Comparison of ENCODE assay signal across 1 cellular context in the genomic region with DNA sequence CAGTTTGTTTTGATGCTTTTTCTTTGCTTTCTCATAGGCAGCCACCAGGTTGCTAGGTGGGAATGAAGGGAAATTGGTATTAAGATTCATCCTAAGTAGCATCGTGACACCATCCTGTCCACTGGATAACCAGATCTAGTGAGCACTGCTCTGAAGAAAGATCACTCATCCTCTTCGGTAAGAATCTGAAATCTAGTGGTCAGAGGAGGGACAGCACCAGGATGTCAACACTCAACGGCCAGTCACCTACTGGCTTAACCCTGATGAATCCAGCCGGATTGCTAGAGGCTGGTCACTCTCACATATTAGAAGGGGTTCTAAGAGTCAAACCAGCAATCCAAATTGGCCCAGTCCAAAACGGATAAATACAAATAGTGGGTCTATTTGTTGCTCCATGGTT.
TF ChIP-seq lines count a peak whose summit lies in the region.

No MANE protein-coding gene starts in this region.

TF ChIP-seq in WTC11, 78 proteins besides CTCF, POLR2A, EP300 and RAD21 (continued from another document):
- TF ChIP-seq, protein P1, sequence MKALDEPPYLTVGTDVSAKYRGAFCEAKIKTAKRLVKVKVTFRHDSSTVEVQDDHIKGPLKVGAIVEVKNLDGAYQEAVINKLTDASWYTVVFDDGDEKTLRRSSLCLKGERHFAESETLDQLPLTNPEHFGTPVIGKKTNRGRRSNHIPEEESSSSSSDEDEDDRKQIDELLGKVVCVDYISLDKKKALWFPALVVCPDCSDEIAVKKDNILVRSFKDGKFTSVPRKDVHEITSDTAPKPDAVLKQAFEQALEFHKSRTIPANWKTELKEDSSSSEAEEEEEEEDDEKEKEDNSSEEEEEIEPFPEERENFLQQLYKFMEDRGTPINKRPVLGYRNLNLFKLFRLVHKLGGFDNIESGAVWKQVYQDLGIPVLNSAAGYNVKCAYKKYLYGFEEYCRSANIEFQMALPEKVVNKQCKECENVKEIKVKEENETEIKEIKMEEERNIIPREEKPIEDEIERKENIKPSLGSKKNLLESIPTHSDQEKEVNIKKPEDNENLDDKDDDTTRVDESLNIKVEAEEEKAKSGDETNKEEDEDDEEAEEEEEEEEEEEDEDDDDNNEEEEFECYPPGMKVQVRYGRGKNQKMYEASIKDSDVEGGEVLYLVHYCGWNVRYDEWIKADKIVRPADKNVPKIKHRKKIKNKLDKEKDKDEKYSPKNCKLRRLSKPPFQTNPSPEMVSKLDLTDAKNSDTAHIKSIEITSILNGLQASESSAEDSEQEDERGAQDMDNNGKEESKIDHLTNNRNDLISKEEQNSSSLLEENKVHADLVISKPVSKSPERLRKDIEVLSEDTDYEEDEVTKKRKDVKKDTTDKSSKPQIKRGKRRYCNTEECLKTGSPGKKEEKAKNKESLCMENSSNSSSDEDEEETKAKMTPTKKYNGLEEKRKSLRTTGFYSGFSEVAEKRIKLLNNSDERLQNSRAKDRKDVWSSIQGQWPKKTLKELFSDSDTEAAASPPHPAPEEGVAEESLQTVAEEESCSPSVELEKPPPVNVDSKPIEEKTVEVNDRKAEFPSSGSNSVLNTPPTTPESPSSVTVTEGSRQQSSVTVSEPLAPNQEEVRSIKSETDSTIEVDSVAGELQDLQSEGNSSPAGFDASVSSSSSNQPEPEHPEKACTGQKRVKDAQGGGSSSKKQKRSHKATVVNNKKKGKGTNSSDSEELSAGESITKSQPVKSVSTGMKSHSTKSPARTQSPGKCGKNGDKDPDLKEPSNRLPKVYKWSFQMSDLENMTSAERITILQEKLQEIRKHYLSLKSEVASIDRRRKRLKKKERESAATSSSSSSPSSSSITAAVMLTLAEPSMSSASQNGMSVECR (CRISPR knock-in tag; IDR thresholded peaks at IDR 0.05; ENCODE audit: borderline replicate concordance), result no peak
- TF ChIP-seq TEAD1 (CRISPR knock-in tag; IDR thresholded peaks at IDR 0.05), result no peak
- no peak for TF ChIP-seq CBFB (CRISPR knock-in tag; IDR thresholded peaks at IDR 0.05; ENCODE audit: low read depth)
- TF ChIP-seq GABPB1 (CRISPR knock-in tag; IDR thresholded peaks at IDR 0.05), result no peak
- TF ChIP-seq, protein P2, sequence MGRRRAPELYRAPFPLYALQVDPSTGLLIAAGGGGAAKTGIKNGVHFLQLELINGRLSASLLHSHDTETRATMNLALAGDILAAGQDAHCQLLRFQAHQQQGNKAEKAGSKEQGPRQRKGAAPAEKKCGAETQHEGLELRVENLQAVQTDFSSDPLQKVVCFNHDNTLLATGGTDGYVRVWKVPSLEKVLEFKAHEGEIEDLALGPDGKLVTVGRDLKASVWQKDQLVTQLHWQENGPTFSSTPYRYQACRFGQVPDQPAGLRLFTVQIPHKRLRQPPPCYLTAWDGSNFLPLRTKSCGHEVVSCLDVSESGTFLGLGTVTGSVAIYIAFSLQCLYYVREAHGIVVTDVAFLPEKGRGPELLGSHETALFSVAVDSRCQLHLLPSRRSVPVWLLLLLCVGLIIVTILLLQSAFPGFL (CRISPR knock-in tag; IDR thresholded peaks at IDR 0.05; ENCODE audit: borderline replicate concordance), result no peak
- no peak for TF ChIP-seq TCF7 (CRISPR knock-in tag; IDR thresholded peaks at IDR 0.05; ENCODE audit: low read depth)
- TF ChIP-seq, protein P3, sequence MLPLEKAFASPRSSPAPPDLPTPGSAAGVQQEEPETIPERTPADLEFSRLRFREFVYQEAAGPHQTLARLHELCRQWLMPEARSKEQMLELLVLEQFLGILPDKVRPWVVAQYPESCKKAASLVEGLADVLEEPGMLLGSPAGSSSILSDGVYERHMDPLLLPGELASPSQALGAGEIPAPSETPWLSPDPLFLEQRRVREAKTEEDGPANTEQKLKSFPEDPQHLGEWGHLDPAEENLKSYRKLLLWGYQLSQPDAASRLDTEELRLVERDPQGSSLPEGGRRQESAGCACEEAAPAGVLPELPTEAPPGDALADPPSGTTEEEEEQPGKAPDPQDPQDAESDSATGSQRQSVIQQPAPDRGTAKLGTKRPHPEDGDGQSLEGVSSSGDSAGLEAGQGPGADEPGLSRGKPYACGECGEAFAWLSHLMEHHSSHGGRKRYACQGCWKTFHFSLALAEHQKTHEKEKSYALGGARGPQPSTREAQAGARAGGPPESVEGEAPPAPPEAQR (CRISPR knock-in tag; IDR thresholded peaks at IDR 0.05), result no peak
- TF ChIP-seq, protein P4, sequence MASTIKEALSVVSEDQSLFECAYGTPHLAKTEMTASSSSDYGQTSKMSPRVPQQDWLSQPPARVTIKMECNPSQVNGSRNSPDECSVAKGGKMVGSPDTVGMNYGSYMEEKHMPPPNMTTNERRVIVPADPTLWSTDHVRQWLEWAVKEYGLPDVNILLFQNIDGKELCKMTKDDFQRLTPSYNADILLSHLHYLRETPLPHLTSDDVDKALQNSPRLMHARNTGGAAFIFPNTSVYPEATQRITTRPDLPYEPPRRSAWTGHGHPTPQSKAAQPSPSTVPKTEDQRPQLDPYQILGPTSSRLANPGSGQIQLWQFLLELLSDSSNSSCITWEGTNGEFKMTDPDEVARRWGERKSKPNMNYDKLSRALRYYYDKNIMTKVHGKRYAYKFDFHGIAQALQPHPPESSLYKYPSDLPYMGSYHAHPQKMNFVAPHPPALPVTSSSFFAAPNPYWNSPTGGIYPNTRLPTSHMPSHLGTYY (CRISPR knock-in tag; IDR thresholded peaks at IDR 0.05), result no peak
- TF ChIP-seq, protein P5, sequence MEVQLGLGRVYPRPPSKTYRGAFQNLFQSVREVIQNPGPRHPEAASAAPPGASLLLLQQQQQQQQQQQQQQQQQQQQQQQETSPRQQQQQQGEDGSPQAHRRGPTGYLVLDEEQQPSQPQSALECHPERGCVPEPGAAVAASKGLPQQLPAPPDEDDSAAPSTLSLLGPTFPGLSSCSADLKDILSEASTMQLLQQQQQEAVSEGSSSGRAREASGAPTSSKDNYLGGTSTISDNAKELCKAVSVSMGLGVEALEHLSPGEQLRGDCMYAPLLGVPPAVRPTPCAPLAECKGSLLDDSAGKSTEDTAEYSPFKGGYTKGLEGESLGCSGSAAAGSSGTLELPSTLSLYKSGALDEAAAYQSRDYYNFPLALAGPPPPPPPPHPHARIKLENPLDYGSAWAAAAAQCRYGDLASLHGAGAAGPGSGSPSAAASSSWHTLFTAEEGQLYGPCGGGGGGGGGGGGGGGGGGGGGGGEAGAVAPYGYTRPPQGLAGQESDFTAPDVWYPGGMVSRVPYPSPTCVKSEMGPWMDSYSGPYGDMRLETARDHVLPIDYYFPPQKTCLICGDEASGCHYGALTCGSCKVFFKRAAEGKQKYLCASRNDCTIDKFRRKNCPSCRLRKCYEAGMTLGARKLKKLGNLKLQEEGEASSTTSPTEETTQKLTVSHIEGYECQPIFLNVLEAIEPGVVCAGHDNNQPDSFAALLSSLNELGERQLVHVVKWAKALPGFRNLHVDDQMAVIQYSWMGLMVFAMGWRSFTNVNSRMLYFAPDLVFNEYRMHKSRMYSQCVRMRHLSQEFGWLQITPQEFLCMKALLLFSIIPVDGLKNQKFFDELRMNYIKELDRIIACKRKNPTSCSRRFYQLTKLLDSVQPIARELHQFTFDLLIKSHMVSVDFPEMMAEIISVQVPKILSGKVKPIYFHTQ (CRISPR knock-in tag; IDR thresholded peaks at IDR 0.05), result no peak
- no peak for TF ChIP-seq NFE2L1 (CRISPR knock-in tag; IDR thresholded peaks at IDR 0.05)
- TF ChIP-seq ZNF219 (CRISPR knock-in tag; IDR thresholded peaks at IDR 0.05; ENCODE audit: borderline replicate concordance), result no peak
- no peak for TF ChIP-seq ELF4 (CRISPR knock-in tag; IDR thresholded peaks at IDR 0.05; ENCODE audit: low read depth)
- no peak for TF ChIP-seq ZNF263 (CRISPR knock-in tag; IDR thresholded peaks at IDR 0.05; ENCODE audit: low read depth)
- TF ChIP-seq ZBTB21 (CRISPR knock-in tag; IDR thresholded peaks at IDR 0.05; ENCODE audit: borderline replicate concordance), result no peak
- TF ChIP-seq PRRX2 (CRISPR knock-in tag; IDR thresholded peaks at IDR 0.05), result no peak
TF ChIP-seq in WTC11: peak in this region for 0.
